In genomic region chr6:125102901-125103300, GRCh38 we compare ENCODE assay signal across 12 cellular contexts. TPM values are rescaled to one million over a fixed set of nuclear protein-coding genes. Genes with fewer than 3 reads are reported as not detected.
DNase-seq lines count a peak whose midpoint lies in the region; ATAC-seq, FAIRE-seq and TF ChIP-seq lines count a peak whose summit lies in the region.
"Had no signal": no experiment of that assay in that cellular context is flagged by ENCODE, and none has a peak within 500 bp of the region (broad histone marks: within the 10 kb centered on the region; RNA-seq: fewer than 3 reads in every experiment).

No MANE protein-coding gene starts in this region.

- TF ChIP-seq CTCF in A549 (IDR thresholded peaks at IDR 0.05) (no peak), bronchial epithelial cell (IDR thresholded peaks at IDR 0.05; ENCODE audit: insufficient read depth, low read length, severe bottlenecking) (no peak), kidney epithelial cell (IDR thresholded peaks at IDR 0.05; ENCODE audit: insufficient read depth, low read length, poor library complexity, severe bottlenecking) (no peak), lower leg skin (IDR thresholded peaks at IDR 0.05) (no peak)

- H3K4me2 ChIP-seq in A549 = peak overlapping the region; percentile 60
- H3K4me2 ChIP-seq: BLaER1 had no signal

- H3K27me3 ChIP-seq in bronchial epithelial cell (ENCODE audit: control insufficient read depth, insufficient read depth, low read length) = no peaks in the 10 kb centered on the region
- no peaks in the 10 kb centered on the region for H3K27me3 ChIP-seq in kidney epithelial cell (ENCODE audit: control insufficient read depth, insufficient read depth, low read length)
- H3K27me3 ChIP-seq: BLaER1 had no signal

- no peaks in the 10 kb centered on the region for H3K9me3 ChIP-seq in A549
- H3K9me3 ChIP-seq: BLaER1 had no signal

- POLR2A ChIA-PET in A549 (lab: Yijun Ruan, JAX) = no interaction called here

- peak overlapping the region; percentile 71 to 81 for H3K27ac ChIP-seq in A549
- H3K27ac ChIP-seq: BLaER1 had no signal

- WGBS in A549 (ENCODE audit: missing lambda C conversion rate) = 30% methylated on average over 2 of the region's 2 CpGs
- 70 to 77% methylated on average over 2 of the region's 2 CpGs for WGBS in lower leg skin, 2 donors

- H3K4me3 ChIP-seq in A549 = no peak overlapping the region
- no peak overlapping the region for H3K4me3 ChIP-seq in bronchial epithelial cell (ENCODE audit: low read depth, low read length)
- H3K4me3 ChIP-seq in kidney epithelial cell (ENCODE audit: low read depth, low read length) = no peak overlapping the region
- H3K4me3 ChIP-seq in lower leg skin (ENCODE audit: low read depth, poor library complexity, severe bottlenecking) = no peak overlapping the region
- H3K4me3 ChIP-seq: BLaER1 had no signal

- FAIRE-seq in A549 (lab: Jason Lieb, UNC) = no peak
- no peak for FAIRE-seq in bronchial epithelial cell (lab: Jason Lieb, UNC)

- H3K36me3 ChIP-seq in bronchial epithelial cell (ENCODE audit: control insufficient read depth, insufficient read depth, low read length) = no peaks in the 10 kb centered on the region
- H3K36me3 ChIP-seq in kidney epithelial cell (ENCODE audit: control insufficient read depth, insufficient read depth, low read length) = no peaks in the 10 kb centered on the region
- H3K36me3 ChIP-seq: BLaER1 had no signal

- peaks cover 46% of the 10 kb centered on the region for H3K4me1 ChIP-seq in A549

- intact Hi-C loops in lower leg skin (cut with DNase I; ENCODE audit: low total_unique reads) = no loop called here

- no peak for TF ChIP-seq EP300 in A549 (IDR thresholded peaks at IDR 0.05)

- TF ChIP-seq POLR2A in A549 (IDR thresholded peaks at IDR 0.05; ENCODE audit: low read length) = no peak
- no peak for TF ChIP-seq POLR2A in lower leg skin (IDR thresholded peaks at IDR 0.05)

- DNase-seq in A549 (ENCODE audit: low read depth in 1 of 2, low spot score in 1 of 2) (peak in 1 of 2 experiments; percentile 70), HS-5 (ENCODE audit: low read depth) (peak; percentile 78), bronchial epithelial cell (ENCODE audit: low read depth) (peak; percentile 92), kidney epithelial cell (ENCODE audit: low read depth) (peak; percentile 70), NCI-H128 (lab: John Stamatoyannopoulos, UW; ENCODE audit: unreplicated experiment) (no peak), lower leg skin (ENCODE audit: low spot score in 2 of 2) (no peak), mucosa of gallbladder (ENCODE audit: low spot score) (no peak)
- DNase-seq: activated CD4-positive, alpha-beta T cell treated with anti-CD3 and anti-CD28 coated beads for 48 hours; retina; RPMI8226 had no signal

- ATAC-seq in A549 = peak in 1 of 2 experiments; percentile 77; a peak in 3 of 6 replicates
- no peak for ATAC-seq in HG02852 (IDR thresholded peaks at IDR 0.05; ENCODE audit: unreplicated experiment)

- CTCF ChIA-PET in A549 (lab: Yijun Ruan, JAX) = interaction anchor here (0.5 to 1.7 kb wide), 3 partner anchors 11 to 52 kb away, joined by 3 to 7 read pairs (median 3); no protein-coding TSS in a partner anchor

- no peak for TF ChIP-seq RAD21 in A549 (conservative IDR thresholded peaks at IDR 0.05 in 1 of 2, IDR thresholded peaks at IDR 0.05 in 1 of 2)

TF ChIP-seq in A549, 52 proteins besides CTCF, POLR2A, EP300 and RAD21:
- TF ChIP-seq MAFK (IDR thresholded peaks at IDR 0.05; ENCODE audit: partially characterized antibody) (peak; percentile 83), EHMT2 (IDR thresholded peaks at IDR 0.05; ENCODE audit: low read depth) (no peak), FOSL2 (IDR thresholded peaks at IDR 0.05) (no peak), FOSL2 (CRISPR knock-in tag; IDR thresholded peaks at IDR 0.05) (peak; percentile 56), SMC3 (IDR thresholded peaks at IDR 0.05) (no peak), CBX8 (IDR thresholded peaks at IDR 0.05) (no peak), ZNF302 (CRISPR knock-in tag; IDR thresholded peaks at IDR 0.05) (no peak), FOSB (CRISPR knock-in tag; IDR thresholded peaks at IDR 0.05) (no peak), KDM5A (IDR thresholded peaks at IDR 0.05) (no peak), HDAC2 (IDR thresholded peaks at IDR 0.05) (no peak), CHD4 (IDR thresholded peaks at IDR 0.05; ENCODE audit: borderline replicate concordance) (no peak), ESRRA (IDR thresholded peaks at IDR 0.05; ENCODE audit: borderline replicate concordance, low read length) (no peak)

RNA-seq across cellular contexts. Expression of gene TPD52L1, which starts 50.7 kb away (rescaled TPM):
- polyA plus RNA-seq in A549 (2011; rRNA removed) (119 and 144 TPM in 2 replicates), A549 (2017; fragmentation: RNase III; extraction: RNeasy Plus Mini Kit Qiagen cat#74134 plus additional on column Dnase treatment) (80.0 to 115 TPM (median 90.1 TPM) in 3 replicates)
- 104 and 114 TPM in 2 replicates for polyA plus RNA-seq in A549 (2012; cell fraction: cytosol; rRNA removed)
- 39.4 and 46.1 TPM in 2 replicates for polyA plus RNA-seq in A549 (2012; cell fraction: nucleus; rRNA removed)
- 28.6 and 30.4 TPM in 2 replicates for polyA minus RNA-seq in A549 (2011; rRNA and poly(A)+ RNA removed)
- total RNA-seq in bronchial epithelial cell (164 and 318 TPM in 2 replicates), kidney epithelial cell (57.7 and 63.3 TPM in 2 replicates), lower leg skin (100 to 1,000 TPM; 123 to 234 (median 175) TPM), mucosa of gallbladder (71.3 TPM)

Comparison
In these comparisons a context has a peak if more than half of its experiments do, and no peak if none do; other contexts are left out.
1. DNase-seq: peak in HS-5 (single experiment), bronchial epithelial cell (single experiment) and kidney epithelial cell (single experiment); none in NCI-H128 (single experiment), lower leg skin (0 of 2) and mucosa of gallbladder (single experiment).